ENCODE assay signal across 11 cellular contexts in genomic region chr1:111503585-111504060, GRCh38. TPM values are rescaled to one million over a fixed set of nuclear protein-coding genes. Genes with fewer than 3 reads are reported as not detected.
A peak's percentile ranks its signal among the peaks of the same experiment; 100 is the strongest.
DNase-seq lines count a peak whose midpoint lies in the region; ATAC-seq, FAIRE-seq and TF ChIP-seq lines count a peak whose summit lies in the region.
"Had no signal": no experiment of that assay in that cellular context is flagged by ENCODE, and none has a peak within 500 bp of the region (broad histone marks: within the 10 kb centered on the region; RNA-seq: fewer than 3 reads in every experiment).

Gene ADORA3, minus strand, starts transcription at chr1:111503633. Its CDS starts 279 bp downstream, at chr1:111503354.
Gene TMIGD3, minus strand, starts transcription at chr1:111503633. Its CDS starts 279 bp downstream, at chr1:111503354.

- H3K27ac ChIP-seq in cingulate gyrus (ENCODE audit: low read depth, low read length), result peak within 1 kb of the TSS; percentile 49
- peak within 1 kb of the TSS; percentile 15 for H3K27ac ChIP-seq in skeletal muscle tissue (ENCODE audit: low read depth, low read length)
- peak within 1 kb of the TSS in 1 of 2 donors; percentile 19 for H3K27ac ChIP-seq in testis
- H3K27ac ChIP-seq: GM23248 had no signal

- H3K36me3 ChIP-seq in skeletal muscle tissue (ENCODE audit: control insufficient read depth in 3 of 3, insufficient read depth in 3 of 3, low read length in 3 of 3) (no peaks in the 10 kb centered on the region), testis (ENCODE audit: low read depth, missing control alignments) (no peaks in the 10 kb centered on the region)

- H3K27me3 ChIP-seq in skeletal muscle tissue (ENCODE audit: control insufficient read depth in 3 of 3, insufficient read depth in 3 of 3, low read length in 3 of 3) (no peaks in the 10 kb centered on the region), testis (no peaks in the 10 kb centered on the region)

- ATAC-seq in HG03378 (IDR thresholded peaks at IDR 0.05; ENCODE audit: unreplicated experiment), result no peak

- H3K4me3 ChIP-seq in NB4 (ENCODE audit: low read depth, low read length) (peak within 1 kb of the TSS; percentile 33), skeletal muscle tissue (ENCODE audit: low read length in 3 of 3) (no peak within 1 kb of the TSS), testis (no peak within 1 kb of the TSS)
- H3K4me3 ChIP-seq: GM23248 had no signal

- TF ChIP-seq POLR2A in GM12891 (IDR thresholded peaks at IDR 0.05; ENCODE audit: low read depth, low read length), result no peak
- TF ChIP-seq POLR2A in NB4 (IDR thresholded peaks at IDR 0.05; ENCODE audit: extremely low read depth, insufficient read length), result no peak
- TF ChIP-seq POLR2A in testis (IDR thresholded peaks at IDR 0.05), result no peak

- H3K9ac ChIP-seq in skeletal muscle tissue (ENCODE audit: low read depth in 1 of 3, low read length in 3 of 3), result no peak within 1 kb of the TSS
- H3K9ac ChIP-seq: GM23248 had no signal

- WGBS in testis, 2 donors, result 77 to 79% methylated on average over 4 of the region's 4 CpGs

- no peaks in the 10 kb centered on the region for H3K9me3 ChIP-seq in skeletal muscle tissue (ENCODE audit: control insufficient read depth in 3 of 3, low read length in 3 of 3)
- no peaks in the 10 kb centered on the region for H3K9me3 ChIP-seq in testis

- TF ChIP-seq CTCF in NB4 (IDR thresholded peaks at IDR 0.05; ENCODE audit: low read depth, low read length) (no peak), testis (IDR thresholded peaks at IDR 0.05) (no peak)

- intact Hi-C loops in testis (cut with DNase I; ENCODE audit: low total_unique reads), result no loop called here

- peak; percentile 50 for FAIRE-seq in GM12891 (lab: Jason Lieb, UNC)

- peaks cover 14 to 25% (median 14%) of the 10 kb centered on the region in 3 donors for H3K4me1 ChIP-seq in skeletal muscle tissue (ENCODE audit: control insufficient read depth in 3 of 3, insufficient read depth in 3 of 3, low read length in 3 of 3)
- H3K4me1 ChIP-seq in testis, result peaks cover 16% of the 10 kb centered on the region

- no peak for DNase-seq in GM12891 (ENCODE audit: insufficient read length, low spot score)
- peak; percentile 89 for DNase-seq in NB4 (ENCODE audit: low read depth)
- DNase-seq in testis, result no peak
- no peak for DNase-seq in central memory CD4-positive, alpha-beta T cell
- DNase-seq: GM23248; mesenchymal stem cell; NCI-H2171; stimulated activated CD4-positive, alpha-beta T cell treated with anti-CD3 and anti-CD28 coated beads, Interleukin-2, amount 100 ng/mL, for 48 hours had no signal

TF ChIP-seq in GM12891, 5 proteins besides CTCF, POLR2A, EP300 and RAD21:
- TF ChIP-seq SPI1 (IDR thresholded peaks at IDR 0.05; ENCODE audit: low read depth, low read length) (peak; percentile 81), POU2F2 (IDR thresholded peaks at IDR 0.05; ENCODE audit: low read depth, low read length) (no peak)

RNA-seq across cellular contexts. Expression of gene ADORA3, which starts in this region (rescaled TPM):
- polyA plus RNA-seq in GM12891 (2012; ENCODE audit: low read depth, missing spikeins), result 0.35 TPM
- total RNA-seq in skeletal muscle tissue (0.52 TPM), testis (1 to 10 TPM; 2.8 to 3.8 TPM)
- polyA plus RNA-seq in testis (ENCODE audit: insufficient read depth, low read depth, low replicate concordance), result 2.5 TPM
- total RNA-seq: GM23248 had no signal
- polyA plus RNA-seq: GM23248 had no signal

RNA-seq across cellular contexts. Expression of gene TMIGD3, which starts in this region (rescaled TPM):
- polyA plus RNA-seq in GM12891 (2012; ENCODE audit: low read depth, missing spikeins), result 0.09 TPM
- 1.6 TPM for total RNA-seq in skeletal muscle tissue
- 10 to 100 TPM; 27.6 to 63.6 TPM for total RNA-seq in testis
- polyA plus RNA-seq in testis (ENCODE audit: insufficient read depth, low read depth, low replicate concordance), result 148 TPM
- total RNA-seq: GM23248 had no signal
- polyA plus RNA-seq: GM23248 had no signal

Comparison
In these comparisons a context has a peak if more than half of its experiments do, and no peak if none do; other contexts are left out.
1. RNA of gene TMIGD3 (total RNA-seq): 27.6 to 63.6 TPM in testis; 1.6 TPM in skeletal muscle tissue (single experiment); every median in the first group is over 10 times any median in the second.